In the genomic region with DNA sequence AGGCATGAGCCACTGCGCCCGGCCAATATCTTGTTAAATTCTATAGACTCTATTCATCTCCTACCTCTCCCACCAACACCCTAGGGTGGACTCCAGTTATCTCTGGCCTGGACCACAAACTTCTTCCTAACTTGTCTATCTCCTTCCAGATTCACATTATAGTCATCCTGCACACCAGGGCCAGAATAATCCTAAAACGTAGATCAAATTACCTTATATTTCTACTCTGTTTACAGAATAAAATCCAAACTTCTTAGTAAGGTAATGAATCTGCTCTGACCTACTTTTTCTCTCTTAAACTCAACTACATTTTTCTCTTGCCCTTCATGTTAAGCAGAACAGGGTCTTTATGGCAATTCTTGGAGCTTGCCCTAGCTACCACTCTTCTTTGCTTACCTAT, we compare ENCODE assay signal across 2 cellular contexts.
TF ChIP-seq lines count a peak whose summit lies in the region.

No MANE protein-coding gene starts in this region.

TF ChIP-seq in SK-N-SH, 30 proteins besides CTCF, POLR2A, EP300 and RAD21 (continued from another document):
- no peak for TF ChIP-seq IRF3 (IDR thresholded peaks at IDR 0.05; ENCODE audit: low read depth, low read length)
- no peak for TF ChIP-seq USF1 (IDR thresholded peaks at IDR 0.05; ENCODE audit: borderline replicate concordance, low read depth)
- TF ChIP-seq RXRA (IDR thresholded peaks at IDR 0.05; ENCODE audit: borderline replicate concordance, low read depth) = no peak
- no peak for TF ChIP-seq TCF12 (IDR thresholded peaks at IDR 0.05)

TF ChIP-seq in SK-N-SH treated with all-trans-retinoic acid at 6 μM for 48 hours, 23 proteins besides CTCF, POLR2A, EP300 and RAD21 (continued from another document):
- TF ChIP-seq CREB5 (CRISPR knock-in tag; IDR thresholded peaks at IDR 0.05; ENCODE audit: low read depth) = no peak
- TF ChIP-seq, protein P1, sequence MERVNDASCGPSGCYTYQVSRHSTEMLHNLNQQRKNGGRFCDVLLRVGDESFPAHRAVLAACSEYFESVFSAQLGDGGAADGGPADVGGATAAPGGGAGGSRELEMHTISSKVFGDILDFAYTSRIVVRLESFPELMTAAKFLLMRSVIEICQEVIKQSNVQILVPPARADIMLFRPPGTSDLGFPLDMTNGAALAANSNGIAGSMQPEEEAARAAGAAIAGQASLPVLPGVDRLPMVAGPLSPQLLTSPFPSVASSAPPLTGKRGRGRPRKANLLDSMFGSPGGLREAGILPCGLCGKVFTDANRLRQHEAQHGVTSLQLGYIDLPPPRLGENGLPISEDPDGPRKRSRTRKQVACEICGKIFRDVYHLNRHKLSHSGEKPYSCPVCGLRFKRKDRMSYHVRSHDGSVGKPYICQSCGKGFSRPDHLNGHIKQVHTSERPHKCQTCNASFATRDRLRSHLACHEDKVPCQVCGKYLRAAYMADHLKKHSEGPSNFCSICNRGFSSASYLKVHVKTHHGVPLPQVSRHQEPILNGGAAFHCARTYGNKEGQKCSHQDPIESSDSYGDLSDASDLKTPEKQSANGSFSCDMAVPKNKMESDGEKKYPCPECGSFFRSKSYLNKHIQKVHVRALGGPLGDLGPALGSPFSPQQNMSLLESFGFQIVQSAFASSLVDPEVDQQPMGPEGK (CRISPR knock-in tag; IDR thresholded peaks at IDR 0.05; ENCODE audit: borderline replicate concordance) = no peak
- no peak for TF ChIP-seq ARNTL (CRISPR knock-in tag; IDR thresholded peaks at IDR 0.05; ENCODE audit: borderline replicate concordance, low read depth)
- TF ChIP-seq BACH2 (CRISPR knock-in tag; IDR thresholded peaks at IDR 0.05; ENCODE audit: borderline replicate concordance) = no peak
- no peak for TF ChIP-seq ZFP3 (CRISPR knock-in tag; IDR thresholded peaks at IDR 0.05)
- TF ChIP-seq ESRRG (CRISPR knock-in tag; IDR thresholded peaks at IDR 0.05) = no peak
- TF ChIP-seq TSHZ2 (CRISPR knock-in tag; IDR thresholded peaks at IDR 0.05) = no peak
- TF ChIP-seq OSR1 (CRISPR knock-in tag; IDR thresholded peaks at IDR 0.05) = no peak
- no peak for TF ChIP-seq GLIS3 (CRISPR knock-in tag; IDR thresholded peaks at IDR 0.05)
TF ChIP-seq in SK-N-SH treated with all-trans-retinoic acid at 6 μM for 48 hours: peak in this region for 0.
